1 cellular context compared by ENCODE assay signal in the genomic region with DNA sequence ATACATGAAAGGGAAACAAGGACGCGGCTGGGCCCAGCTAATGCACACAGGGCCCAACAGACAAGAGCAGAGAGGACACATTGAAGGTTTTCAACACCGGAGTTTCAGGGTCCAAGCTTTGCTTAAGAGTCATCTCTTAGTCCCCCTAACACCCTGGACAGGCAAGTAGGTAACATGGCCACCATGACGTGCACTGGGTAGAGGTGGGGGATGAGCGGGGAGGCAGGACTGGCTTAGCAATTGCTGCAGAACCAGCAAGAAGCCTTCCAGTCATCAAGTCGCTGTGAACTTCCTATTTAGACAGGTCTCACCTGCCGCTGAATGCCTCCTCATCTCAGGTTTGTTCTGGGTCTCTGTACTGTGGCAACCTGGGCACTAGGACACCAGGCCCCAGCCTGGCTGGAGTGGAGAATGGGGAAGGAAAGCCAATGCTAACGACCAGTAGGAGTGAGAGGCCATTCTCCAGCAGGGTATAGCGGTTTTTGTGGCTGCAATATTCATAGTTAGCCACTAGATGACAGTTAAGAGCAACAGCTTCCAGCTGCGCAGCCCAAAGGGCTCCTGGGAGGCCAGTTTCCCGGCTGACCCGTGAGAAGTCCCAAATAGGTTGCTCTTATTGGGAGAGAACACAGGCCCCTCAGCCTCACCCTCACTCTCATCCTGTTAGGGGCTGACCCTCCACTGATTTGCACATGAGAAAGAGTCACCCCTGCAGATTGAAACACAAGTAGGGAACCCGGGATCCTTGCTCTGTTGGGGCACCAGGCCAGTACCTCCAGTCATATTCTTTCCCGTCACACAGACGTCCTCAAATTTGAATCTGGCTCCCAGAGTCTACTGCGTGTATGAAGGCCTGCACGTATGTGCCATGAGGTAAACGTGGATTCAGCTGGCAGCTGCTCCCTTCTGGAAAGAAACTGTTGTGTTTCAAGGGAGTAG.
TF ChIP-seq lines count a peak whose summit lies in the region.

No MANE protein-coding gene starts in this region.

TF ChIP-seq in HepG2, 621 proteins besides CTCF, POLR2A, EP300 and RAD21 (continued from another document and continues in another):
- TF ChIP-seq, protein P1, sequence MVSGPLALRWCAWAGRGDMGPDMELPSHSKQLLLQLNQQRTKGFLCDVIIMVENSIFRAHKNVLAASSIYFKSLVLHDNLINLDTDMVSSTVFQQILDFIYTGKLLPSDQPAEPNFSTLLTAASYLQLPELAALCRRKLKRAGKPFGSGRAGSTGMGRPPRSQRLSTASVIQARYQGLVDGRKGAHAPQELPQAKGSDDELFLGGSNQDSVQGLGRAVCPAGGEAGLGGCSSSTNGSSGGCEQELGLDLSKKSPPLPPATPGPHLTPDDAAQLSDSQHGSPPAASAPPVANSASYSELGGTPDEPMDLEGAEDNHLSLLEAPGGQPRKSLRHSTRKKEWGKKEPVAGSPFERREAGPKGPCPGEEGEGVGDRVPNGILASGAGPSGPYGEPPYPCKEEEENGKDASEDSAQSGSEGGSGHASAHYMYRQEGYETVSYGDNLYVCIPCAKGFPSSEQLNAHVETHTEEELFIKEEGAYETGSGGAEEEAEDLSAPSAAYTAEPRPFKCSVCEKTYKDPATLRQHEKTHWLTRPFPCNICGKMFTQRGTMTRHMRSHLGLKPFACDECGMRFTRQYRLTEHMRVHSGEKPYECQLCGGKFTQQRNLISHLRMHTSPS (CRISPR knock-in tag; IDR thresholded peaks at IDR 0.05; ENCODE audit: low read depth): peak; percentile 24; the same call in 1 of the 2 replicates
- TF ChIP-seq NR2F6 (IDR thresholded peaks at IDR 0.05) (no peak), NR2F6 (CRISPR knock-in tag; IDR thresholded peaks at IDR 0.05) (no peak), ZNF747 (CRISPR knock-in tag; IDR thresholded peaks at IDR 0.05; ENCODE audit: borderline replicate concordance) (peak; percentile 58), XRCC5 (optimal IDR thresholded peaks at IDR 0.05; ENCODE audit: low read length) (peak; percentile 60), ZNF34 (CRISPR knock-in tag; IDR thresholded peaks at IDR 0.05; ENCODE audit: borderline replicate concordance) (no peak), NCOA1 (CRISPR knock-in tag; IDR thresholded peaks at IDR 0.05) (no peak), SAFB2 (CRISPR knock-in tag; IDR thresholded peaks at IDR 0.05; ENCODE audit: borderline replicate concordance, low read depth) (no peak), SP5 (CRISPR knock-in tag; IDR thresholded peaks at IDR 0.05; ENCODE audit: borderline replicate concordance, low read depth) (no peak), POLR2AphosphoS2 (IDR thresholded peaks at IDR 0.05; ENCODE audit: low read depth, low read length) (no peak), NFYC (CRISPR knock-in tag; IDR thresholded peaks at IDR 0.05) (no peak; the same call in 1 of the 2 replicates), ZNF12 (CRISPR knock-in tag; IDR thresholded peaks at IDR 0.05) (no peak), ZNF878 (CRISPR knock-in tag; IDR thresholded peaks at IDR 0.05) (no peak)
- TF ChIP-seq, protein P2, sequence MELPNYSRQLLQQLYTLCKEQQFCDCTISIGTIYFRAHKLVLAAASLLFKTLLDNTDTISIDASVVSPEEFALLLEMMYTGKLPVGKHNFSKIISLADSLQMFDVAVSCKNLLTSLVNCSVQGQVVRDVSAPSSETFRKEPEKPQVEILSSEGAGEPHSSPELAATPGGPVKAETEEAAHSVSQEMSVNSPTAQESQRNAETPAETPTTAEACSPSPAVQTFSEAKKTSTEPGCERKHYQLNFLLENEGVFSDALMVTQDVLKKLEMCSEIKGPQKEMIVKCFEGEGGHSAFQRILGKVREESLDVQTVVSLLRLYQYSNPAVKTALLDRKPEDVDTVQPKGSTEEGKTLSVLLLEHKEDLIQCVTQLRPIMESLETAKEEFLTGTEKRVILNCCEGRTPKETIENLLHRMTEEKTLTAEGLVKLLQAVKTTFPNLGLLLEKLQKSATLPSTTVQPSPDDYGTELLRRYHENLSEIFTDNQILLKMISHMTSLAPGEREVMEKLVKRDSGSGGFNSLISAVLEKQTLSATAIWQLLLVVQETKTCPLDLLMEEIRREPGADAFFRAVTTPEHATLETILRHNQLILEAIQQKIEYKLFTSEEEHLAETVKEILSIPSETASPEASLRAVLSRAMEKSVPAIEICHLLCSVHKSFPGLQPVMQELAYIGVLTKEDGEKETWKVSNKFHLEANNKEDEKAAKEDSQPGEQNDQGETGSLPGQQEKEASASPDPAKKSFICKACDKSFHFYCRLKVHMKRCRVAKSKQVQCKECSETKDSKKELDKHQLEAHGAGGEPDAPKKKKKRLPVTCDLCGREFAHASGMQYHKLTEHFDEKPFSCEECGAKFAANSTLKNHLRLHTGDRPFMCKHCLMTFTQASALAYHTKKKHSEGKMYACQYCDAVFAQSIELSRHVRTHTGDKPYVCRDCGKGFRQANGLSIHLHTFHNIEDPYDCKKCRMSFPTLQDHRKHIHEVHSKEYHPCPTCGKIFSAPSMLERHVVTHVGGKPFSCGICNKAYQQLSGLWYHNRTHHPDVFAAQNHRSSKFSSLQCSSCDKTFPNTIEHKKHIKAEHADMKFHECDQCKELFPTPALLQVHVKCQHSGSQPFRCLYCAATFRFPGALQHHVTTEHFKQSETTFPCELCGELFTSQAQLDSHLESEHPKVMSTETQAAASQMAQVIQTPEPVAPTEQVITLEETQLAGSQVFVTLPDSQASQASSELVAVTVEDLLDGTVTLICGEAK (IDR thresholded peaks at IDR 0.05): no peak
- TF ChIP-seq, protein P2 (CRISPR knock-in tag; IDR thresholded peaks at IDR 0.05): no peak
- TF ChIP-seq, protein P3, sequence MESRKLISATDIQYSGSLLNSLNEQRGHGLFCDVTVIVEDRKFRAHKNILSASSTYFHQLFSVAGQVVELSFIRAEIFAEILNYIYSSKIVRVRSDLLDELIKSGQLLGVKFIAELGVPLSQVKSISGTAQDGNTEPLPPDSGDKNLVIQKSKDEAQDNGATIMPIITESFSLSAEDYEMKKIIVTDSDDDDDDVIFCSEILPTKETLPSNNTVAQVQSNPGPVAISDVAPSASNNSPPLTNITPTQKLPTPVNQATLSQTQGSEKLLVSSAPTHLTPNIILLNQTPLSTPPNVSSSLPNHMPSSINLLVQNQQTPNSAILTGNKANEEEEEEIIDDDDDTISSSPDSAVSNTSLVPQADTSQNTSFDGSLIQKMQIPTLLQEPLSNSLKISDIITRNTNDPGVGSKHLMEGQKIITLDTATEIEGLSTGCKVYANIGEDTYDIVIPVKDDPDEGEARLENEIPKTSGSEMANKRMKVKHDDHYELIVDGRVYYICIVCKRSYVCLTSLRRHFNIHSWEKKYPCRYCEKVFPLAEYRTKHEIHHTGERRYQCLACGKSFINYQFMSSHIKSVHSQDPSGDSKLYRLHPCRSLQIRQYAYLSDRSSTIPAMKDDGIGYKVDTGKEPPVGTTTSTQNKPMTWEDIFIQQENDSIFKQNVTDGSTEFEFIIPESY (CRISPR knock-in tag; IDR thresholded peaks at IDR 0.05): no peak
- TF ChIP-seq, protein P4, sequence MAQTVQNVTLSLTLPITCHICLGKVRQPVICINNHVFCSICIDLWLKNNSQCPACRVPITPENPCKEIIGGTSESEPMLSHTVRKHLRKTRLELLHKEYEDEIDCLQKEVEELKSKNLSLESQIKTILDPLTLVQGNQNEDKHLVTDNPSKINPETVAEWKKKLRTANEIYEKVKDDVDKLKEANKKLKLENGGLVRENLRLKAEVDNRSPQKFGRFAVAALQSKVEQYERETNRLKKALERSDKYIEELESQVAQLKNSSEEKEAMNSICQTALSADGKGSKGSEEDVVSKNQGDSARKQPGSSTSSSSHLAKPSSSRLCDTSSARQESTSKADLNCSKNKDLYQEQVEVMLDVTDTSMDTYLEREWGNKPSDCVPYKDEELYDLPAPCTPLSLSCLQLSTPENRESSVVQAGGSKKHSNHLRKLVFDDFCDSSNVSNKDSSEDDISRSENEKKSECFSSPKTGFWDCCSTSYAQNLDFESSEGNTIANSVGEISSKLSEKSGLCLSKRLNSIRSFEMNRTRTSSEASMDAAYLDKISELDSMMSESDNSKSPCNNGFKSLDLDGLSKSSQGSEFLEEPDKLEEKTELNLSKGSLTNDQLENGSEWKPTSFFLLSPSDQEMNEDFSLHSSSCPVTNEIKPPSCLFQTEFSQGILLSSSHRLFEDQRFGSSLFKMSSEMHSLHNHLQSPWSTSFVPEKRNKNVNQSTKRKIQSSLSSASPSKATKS (CRISPR knock-in tag; IDR thresholded peaks at IDR 0.05): no peak
- TF ChIP-seq, protein P5, sequence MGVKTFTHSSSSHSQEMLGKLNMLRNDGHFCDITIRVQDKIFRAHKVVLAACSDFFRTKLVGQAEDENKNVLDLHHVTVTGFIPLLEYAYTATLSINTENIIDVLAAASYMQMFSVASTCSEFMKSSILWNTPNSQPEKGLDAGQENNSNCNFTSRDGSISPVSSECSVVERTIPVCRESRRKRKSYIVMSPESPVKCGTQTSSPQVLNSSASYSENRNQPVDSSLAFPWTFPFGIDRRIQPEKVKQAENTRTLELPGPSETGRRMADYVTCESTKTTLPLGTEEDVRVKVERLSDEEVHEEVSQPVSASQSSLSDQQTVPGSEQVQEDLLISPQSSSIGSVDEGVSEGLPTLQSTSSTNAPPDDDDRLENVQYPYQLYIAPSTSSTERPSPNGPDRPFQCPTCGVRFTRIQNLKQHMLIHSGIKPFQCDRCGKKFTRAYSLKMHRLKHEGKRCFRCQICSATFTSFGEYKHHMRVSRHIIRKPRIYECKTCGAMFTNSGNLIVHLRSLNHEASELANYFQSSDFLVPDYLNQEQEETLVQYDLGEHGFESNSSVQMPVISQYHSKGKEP (CRISPR knock-in tag; IDR thresholded peaks at IDR 0.05): no peak
- TF ChIP-seq, protein P6, sequence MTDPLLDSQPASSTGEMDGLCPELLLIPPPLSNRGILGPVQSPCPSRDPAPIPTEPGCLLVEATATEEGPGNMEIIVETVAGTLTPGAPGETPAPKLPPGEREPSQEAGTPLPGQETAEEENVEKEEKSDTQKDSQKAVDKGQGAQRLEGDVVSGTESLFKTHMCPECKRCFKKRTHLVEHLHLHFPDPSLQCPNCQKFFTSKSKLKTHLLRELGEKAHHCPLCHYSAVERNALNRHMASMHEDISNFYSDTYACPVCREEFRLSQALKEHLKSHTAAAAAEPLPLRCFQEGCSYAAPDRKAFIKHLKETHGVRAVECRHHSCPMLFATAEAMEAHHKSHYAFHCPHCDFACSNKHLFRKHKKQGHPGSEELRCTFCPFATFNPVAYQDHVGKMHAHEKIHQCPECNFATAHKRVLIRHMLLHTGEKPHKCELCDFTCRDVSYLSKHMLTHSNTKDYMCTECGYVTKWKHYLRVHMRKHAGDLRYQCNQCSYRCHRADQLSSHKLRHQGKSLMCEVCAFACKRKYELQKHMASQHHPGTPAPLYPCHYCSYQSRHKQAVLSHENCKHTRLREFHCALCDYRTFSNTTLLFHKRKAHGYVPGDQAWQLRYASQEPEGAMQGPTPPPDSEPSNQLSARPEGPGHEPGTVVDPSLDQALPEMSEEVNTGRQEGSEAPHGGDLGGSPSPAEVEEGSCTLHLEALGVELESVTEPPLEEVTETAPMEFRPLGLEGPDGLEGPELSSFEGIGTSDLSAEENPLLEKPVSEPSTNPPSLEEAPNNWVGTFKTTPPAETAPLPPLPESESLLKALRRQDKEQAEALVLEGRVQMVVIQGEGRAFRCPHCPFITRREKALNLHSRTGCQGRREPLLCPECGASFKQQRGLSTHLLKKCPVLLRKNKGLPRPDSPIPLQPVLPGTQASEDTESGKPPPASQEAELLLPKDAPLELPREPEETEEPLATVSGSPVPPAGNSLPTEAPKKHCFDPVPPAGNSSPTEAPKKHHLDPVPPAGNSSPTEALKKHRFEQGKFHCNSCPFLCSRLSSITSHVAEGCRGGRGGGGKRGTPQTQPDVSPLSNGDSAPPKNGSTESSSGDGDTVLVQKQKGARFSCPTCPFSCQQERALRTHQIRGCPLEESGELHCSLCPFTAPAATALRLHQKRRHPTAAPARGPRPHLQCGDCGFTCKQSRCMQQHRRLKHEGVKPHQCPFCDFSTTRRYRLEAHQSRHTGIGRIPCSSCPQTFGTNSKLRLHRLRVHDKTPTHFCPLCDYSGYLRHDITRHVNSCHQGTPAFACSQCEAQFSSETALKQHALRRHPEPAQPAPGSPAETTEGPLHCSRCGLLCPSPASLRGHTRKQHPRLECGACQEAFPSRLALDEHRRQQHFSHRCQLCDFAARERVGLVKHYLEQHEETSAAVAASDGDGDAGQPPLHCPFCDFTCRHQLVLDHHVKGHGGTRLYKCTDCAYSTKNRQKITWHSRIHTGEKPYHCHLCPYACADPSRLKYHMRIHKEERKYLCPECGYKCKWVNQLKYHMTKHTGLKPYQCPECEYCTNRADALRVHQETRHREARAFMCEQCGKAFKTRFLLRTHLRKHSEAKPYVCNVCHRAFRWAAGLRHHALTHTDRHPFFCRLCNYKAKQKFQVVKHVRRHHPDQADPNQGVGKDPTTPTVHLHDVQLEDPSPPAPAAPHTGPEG (CRISPR knock-in tag; IDR thresholded peaks at IDR 0.05): no peak
- TF ChIP-seq, protein P7, sequence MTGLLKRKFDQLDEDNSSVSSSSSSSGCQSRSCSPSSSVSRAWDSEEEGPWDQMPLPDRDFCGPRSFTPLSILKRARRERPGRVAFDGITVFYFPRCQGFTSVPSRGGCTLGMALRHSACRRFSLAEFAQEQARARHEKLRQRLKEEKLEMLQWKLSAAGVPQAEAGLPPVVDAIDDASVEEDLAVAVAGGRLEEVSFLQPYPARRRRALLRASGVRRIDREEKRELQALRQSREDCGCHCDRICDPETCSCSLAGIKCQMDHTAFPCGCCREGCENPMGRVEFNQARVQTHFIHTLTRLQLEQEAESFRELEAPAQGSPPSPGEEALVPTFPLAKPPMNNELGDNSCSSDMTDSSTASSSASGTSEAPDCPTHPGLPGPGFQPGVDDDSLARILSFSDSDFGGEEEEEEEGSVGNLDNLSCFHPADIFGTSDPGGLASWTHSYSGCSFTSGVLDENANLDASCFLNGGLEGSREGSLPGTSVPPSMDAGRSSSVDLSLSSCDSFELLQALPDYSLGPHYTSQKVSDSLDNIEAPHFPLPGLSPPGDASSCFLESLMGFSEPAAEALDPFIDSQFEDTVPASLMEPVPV (CRISPR knock-in tag; IDR thresholded peaks at IDR 0.05): peak; percentile 52; the same call in 1 of the 2 replicates
